14 cellular contexts compared by ENCODE assay signal in genomic region chr16:23518435-23518891, GRCh38. TPM values are rescaled to one million over a fixed set of nuclear protein-coding genes. Genes with fewer than 3 reads are reported as not detected.
DNase-seq lines count a peak whose midpoint lies in the region; ATAC-seq and TF ChIP-seq lines count a peak whose summit lies in the region.
"Had no signal": no experiment of that assay in that cellular context is flagged by ENCODE, and none has a peak within 500 bp of the region (broad histone marks: within the 10 kb centered on the region; RNA-seq: fewer than 3 reads in every experiment).

No MANE protein-coding gene starts in this region.

- H3K4ac ChIP-seq in IMR-90 (ENCODE audit: low read depth, low read length), result no peak overlapping the region

- BruUV-seq in IMR-90 (replicated peaks; lab: Mats Ljungman, UMichigan) (no TSS peak), MCF 10A (replicated peaks; lab: Mats Ljungman, UMichigan) (no TSS peak)

- H2BK5ac ChIP-seq in IMR-90 (ENCODE audit: low read depth, low read length, poor library complexity, severe bottlenecking), result no peak overlapping the region

- TF ChIP-seq POLR2A in IMR-90 (IDR thresholded peaks at IDR 0.05; ENCODE audit: low read depth, low read length), result no peak

- peaks cover 46% of the 10 kb centered on the region for H3K4me1 Mint-ChIP-seq in activated naive CD8-positive, alpha-beta T cell treated with anti-CD3 and anti-CD28 coated beads, Interleukin-2, amount 10 ng/mL, durations not matched to agents 7 days and 5 days
- peaks cover 25% of the 10 kb centered on the region for H3K4me1 Mint-ChIP-seq in activated naive CD8-positive, alpha-beta T cell treated with anti-CD3 and anti-CD28 coated beads for 36 hours
- H3K4me1 Mint-ChIP-seq in activated B cell treated with CpG ODN at 0.5 μM for 24 hours, result peaks cover 68% of the 10 kb centered on the region
- no peaks in the 10 kb centered on the region for H3K4me1 Mint-ChIP-seq in MCF 10A (ENCODE audit: insufficient read depth, unreplicated experiment)

- CTCF ChIA-PET in IMR-90 (lab: Yijun Ruan, JAX), result interaction anchor here (0.6 kb wide), 1 partner anchor 91 kb away, joined by 4 read pairs; no protein-coding TSS in a partner anchor
- CTCF ChIA-PET in activated B cell treated with CpG ODN at 0.5 μM for 24 hours (lab: Charles Lee), result interaction anchor here (1.7 to 2.5 kb wide), 2 partner anchors 11 to 13 kb away, joined by 9 to 11 read pairs; no protein-coding TSS in a partner anchor
- CTCF ChIA-PET in MCF 10A (lab: Yijun Ruan, JAX), result interaction anchor here (0.6 to 1.1 kb wide), 5 partner anchors 9 to 776 kb away, joined by 3 read pairs; no protein-coding TSS in a partner anchor

- no peak overlapping the region for H2AK5ac ChIP-seq in IMR-90 (ENCODE audit: low read depth, low read length)

- no peaks in the 10 kb centered on the region for H3K4me1 ChIP-seq in IMR-90 (ENCODE audit: control insufficient read depth, insufficient read depth, low read length)
- H3K4me1 ChIP-seq: esophagus squamous epithelium, Peyer's patch had no signal

- no peak overlapping the region for H3K23ac ChIP-seq in IMR-90 (ENCODE audit: low read depth, low read length)

- intact Hi-C loops in IMR-90 (cut with micrococcal nuclease), result no loop called here
- intact Hi-C loops in activated B cell treated with CpG ODN at 0.5 μM for 24 hours (cut with micrococcal nuclease), result loop anchor here (1.0 to 5.0 kb wide), 4 partner anchors 9 to 122 kb away; partner anchors contain the start of genes DCTN5 and PALB2
- intact Hi-C loops in MCF 10A (cut with micrococcal nuclease), result no loop called here

- no peak overlapping the region for H3K56ac ChIP-seq in IMR-90 (ENCODE audit: extremely low read depth, insufficient read depth, low read length)

- H4K5ac ChIP-seq in IMR-90 (ENCODE audit: low read depth, low read length), result no peak overlapping the region

- in situ Hi-C loops in IMR-90 (cut with MboI; ENCODE audit: low sequenced_read_pairs), result no loop called here

- H3K79me1 ChIP-seq in IMR-90 (ENCODE audit: low read depth in 1 of 2, low read length in 2 of 2), result 0 out of 4 replicates have a peak, but pooled peaks cover 0 to 2% of the 10 kb centered on the region in 2 experiments

- H3K27ac Mint-ChIP-seq in activated naive CD8-positive, alpha-beta T cell treated with anti-CD3 and anti-CD28 coated beads, Interleukin-2, amount 10 ng/mL, durations not matched to agents 7 days and 5 days, result peak overlapping the region; percentile 56
- H3K27ac Mint-ChIP-seq in activated naive CD8-positive, alpha-beta T cell treated with anti-CD3 and anti-CD28 coated beads for 36 hours, result no peak overlapping the region
- H3K27ac Mint-ChIP-seq in activated B cell treated with CpG ODN at 0.5 μM for 24 hours (peak overlapping the region; percentile 86), MCF 10A (ENCODE audit: low read depth, unreplicated experiment) (no peak overlapping the region)

- no peaks in the 10 kb centered on the region for H3K27me3 Mint-ChIP-seq in activated naive CD8-positive, alpha-beta T cell treated with anti-CD3 and anti-CD28 coated beads, Interleukin-2, amount 10 ng/mL, durations not matched to agents 7 days and 5 days
- H3K27me3 Mint-ChIP-seq in activated naive CD8-positive, alpha-beta T cell treated with anti-CD3 and anti-CD28 coated beads for 36 hours, result no peaks in the 10 kb centered on the region
- H3K27me3 Mint-ChIP-seq in activated B cell treated with CpG ODN at 0.5 μM for 24 hours, result no peaks in the 10 kb centered on the region
- H3K27me3 Mint-ChIP-seq in MCF 10A (ENCODE audit: insufficient read depth, unreplicated experiment), result no peaks in the 10 kb centered on the region

- no peak overlapping the region for H2AK9ac ChIP-seq in IMR-90 (replicated peaks; ENCODE audit: low read depth, low read length, poor library complexity)

- H4K8ac ChIP-seq in IMR-90 (ENCODE audit: low read depth in 2 of 2, low read length in 2 of 2), result no peak overlapping the region

- POLR2A ChIA-PET in activated naive CD8-positive, alpha-beta T cell treated with anti-CD3 and anti-CD28 coated beads, Interleukin-2, amount 10 ng/mL, durations not matched to agents 7 days and 5 days (lab: Charles Lee), result interaction anchor here (7.4 kb wide), 1 partner anchor 39 kb away, joined by 30 read pairs; the partner anchor contains the start of genes EARS2 and UBFD1
- POLR2A ChIA-PET in IMR-90 (lab: Charles Lee; ENCODE audit: unreplicated experiment) (no interaction called here), activated B cell treated with CpG ODN at 0.5 μM for 24 hours (lab: Charles Lee) (interaction anchor here (0.5 to 8.8 kb wide), 5 partner anchors 11 to 43 kb away, joined by 5 to 209 read pairs (median 6); partner anchors contain the start of genes EARS2, GGA2 and UBFD1), MCF 10A (lab: Yijun Ruan, JAX) (no interaction called here)

- DNase-seq in activated naive CD8-positive, alpha-beta T cell treated with anti-CD3 and anti-CD28 coated beads, Interleukin-2, amount 10 ng/mL, durations not matched to agents 7 days and 5 days, result no peak
- no peak for DNase-seq in activated naive CD8-positive, alpha-beta T cell treated with anti-CD3 and anti-CD28 coated beads for 36 hours
- DNase-seq in IMR-90 (peak; percentile 32), activated B cell treated with CpG ODN at 0.5 μM for 24 hours (no peak), MCF 10A (ENCODE audit: unreplicated experiment) (no peak), NCI-H446 treated with DMSO at 0.1 percent for 48 hours (lab: John Stamatoyannopoulos, UW) (no peak), HK-2 (ENCODE audit: unreplicated experiment) (no peak)
- DNase-seq: activated CD4-positive, alpha-beta T cell treated with anti-CD3 and anti-CD28 coated beads for 48 hours; amniotic stem cell; esophagus squamous epithelium; posterior cingulate gyrus had no signal

- no peak overlapping the region for H3K14ac ChIP-seq in IMR-90 (replicated peaks; ENCODE audit: low read depth, low read length)

- no peaks in the 10 kb centered on the region for H3K27me3 ChIP-seq in IMR-90 (ENCODE audit: control insufficient read depth, insufficient read depth, low read length)
- H3K27me3 ChIP-seq: esophagus squamous epithelium, Peyer's patch had no signal

- H3K9ac ChIP-seq in IMR-90 (ENCODE audit: low read depth, low read length), result no peak overlapping the region
- H3K9ac ChIP-seq: KMS-11 had no signal

- H3K4me3 Mint-ChIP-seq in activated naive CD8-positive, alpha-beta T cell treated with anti-CD3 and anti-CD28 coated beads, Interleukin-2, amount 10 ng/mL, durations not matched to agents 7 days and 5 days, result peak overlapping the region; percentile 33
- no peak overlapping the region for H3K4me3 Mint-ChIP-seq in activated naive CD8-positive, alpha-beta T cell treated with anti-CD3 and anti-CD28 coated beads for 36 hours
- peak overlapping the region; percentile 64 for H3K4me3 Mint-ChIP-seq in activated B cell treated with CpG ODN at 0.5 μM for 24 hours
- no peak overlapping the region for H3K4me3 Mint-ChIP-seq in MCF 10A (ENCODE audit: unreplicated experiment)

- no peak for ATAC-seq in activated naive CD8-positive, alpha-beta T cell treated with anti-CD3 and anti-CD28 coated beads, Interleukin-2, amount 10 ng/mL, durations not matched to agents 7 days and 5 days (ENCODE audit: low read depth)
- no peak for ATAC-seq in IMR-90 (ENCODE audit: low read depth)
- ATAC-seq in activated B cell treated with CpG ODN at 0.5 μM for 24 hours (ENCODE audit: low read depth), result peak; percentile 59
- no peak for ATAC-seq in GM18519 (IDR thresholded peaks at IDR 0.05; ENCODE audit: low FRiP score, unreplicated experiment)

- TF ChIP-seq RAD21 in IMR-90 (IDR thresholded peaks at IDR 0.05; ENCODE audit: low read length), result no peak

- no peak overlapping the region for H3K18ac ChIP-seq in IMR-90 (ENCODE audit: low read depth, low read length)

- H2AFZ ChIP-seq in IMR-90 (replicated peaks; ENCODE audit: low read length, poor library complexity), result no peak overlapping the region

- no peak overlapping the region for H3K4me3 ChIP-seq in IMR-90 (ENCODE audit: insufficient read depth, low read depth, low read length)
- H3K4me3 ChIP-seq: esophagus squamous epithelium, Peyer's patch had no signal

- no peaks in the 10 kb centered on the region for H3K9me3 ChIP-seq in IMR-90 (ENCODE audit: control insufficient read depth, insufficient read depth, low read length)
- H3K9me3 ChIP-seq: esophagus squamous epithelium, Peyer's patch had no signal

- no peak overlapping the region for H2BK20ac ChIP-seq in IMR-90 (ENCODE audit: low read depth, low read length)

- H3K36me3 Mint-ChIP-seq in activated naive CD8-positive, alpha-beta T cell treated with anti-CD3 and anti-CD28 coated beads, Interleukin-2, amount 10 ng/mL, durations not matched to agents 7 days and 5 days, result peaks cover 23% of the 10 kb centered on the region
- peaks cover 46% of the 10 kb centered on the region for H3K36me3 Mint-ChIP-seq in activated naive CD8-positive, alpha-beta T cell treated with anti-CD3 and anti-CD28 coated beads for 36 hours
- H3K36me3 Mint-ChIP-seq in activated B cell treated with CpG ODN at 0.5 μM for 24 hours (ENCODE audit: low read depth), result peaks cover 19% of the 10 kb centered on the region
- peaks cover 60% of the 10 kb centered on the region for H3K36me3 Mint-ChIP-seq in MCF 10A (ENCODE audit: insufficient read depth, unreplicated experiment)

- no peak overlapping the region for H3K4me2 ChIP-seq in IMR-90 (ENCODE audit: low read depth, low read length)
- H3K4me2 ChIP-seq: KMS-11 had no signal

- no CpG with 5 or more reads among the region's 3 CpGs for WGBS in IMR-90 (ENCODE audit: extremely low coverage in 2 of 2, insufficient read length in 1 of 2), 2 experiments

- no peak overlapping the region for H2BK15ac ChIP-seq in IMR-90 (ENCODE audit: low read depth, low read length)

- no peak overlapping the region for H2BK120ac ChIP-seq in IMR-90 (ENCODE audit: low read depth, low read length)

- 0 out of 2 replicates have a peak, but pooled peaks cover 7% of the 10 kb centered on the region for H3K9me1 ChIP-seq in IMR-90 (ENCODE audit: insufficient read depth, low read length)

- TF ChIP-seq CTCF in IMR-90 (conservative IDR thresholded peaks at IDR 0.05; ENCODE audit: low read depth, low read length) (no peak), activated B cell treated with CpG ODN at 0.5 μM for 24 hours (IDR thresholded peaks at IDR 0.05) (no peak), MCF 10A (IDR thresholded peaks at IDR 0.05; ENCODE audit: unreplicated experiment) (no peak)

- no peaks in the 10 kb centered on the region for H4K20me1 ChIP-seq in IMR-90 (ENCODE audit: insufficient read depth, low read length)

- no peak overlapping the region for H3K27ac ChIP-seq in IMR-90 (ENCODE audit: insufficient read depth, low read length)
- H3K27ac ChIP-seq: KMS-11 had no signal

- peaks cover 28% of the 10 kb centered on the region for H3K36me3 ChIP-seq in IMR-90 (ENCODE audit: control insufficient read depth, insufficient read depth, low read length)

- no peaks in the 10 kb centered on the region for H3K9me3 Mint-ChIP-seq in activated naive CD8-positive, alpha-beta T cell treated with anti-CD3 and anti-CD28 coated beads, Interleukin-2, amount 10 ng/mL, durations not matched to agents 7 days and 5 days
- no peaks in the 10 kb centered on the region for H3K9me3 Mint-ChIP-seq in activated naive CD8-positive, alpha-beta T cell treated with anti-CD3 and anti-CD28 coated beads for 36 hours
- H3K9me3 Mint-ChIP-seq in activated B cell treated with CpG ODN at 0.5 μM for 24 hours (no peaks in the 10 kb centered on the region), MCF 10A (ENCODE audit: unreplicated experiment) (no peaks in the 10 kb centered on the region)

- H4K91ac ChIP-seq in IMR-90 (ENCODE audit: insufficient read depth, low read depth, low read length), result no peak overlapping the region

- dilution Hi-C loops in IMR-90 (cut with HindIII; ENCODE audit: low sequenced_read_pairs, unreplicated experiment), result no loop called here

RNA-seq across cellular contexts. Expression of gene GGA2, which starts 8.2 kb away (rescaled TPM):
- total RNA-seq in activated naive CD8-positive, alpha-beta T cell treated with anti-CD3 and anti-CD28 coated beads, Interleukin-2, amount 10 ng/mL, durations not matched to agents 7 days and 5 days, result 100 to 1,000 TPM; 125 to 137 TPM
- total RNA-seq in activated naive CD8-positive, alpha-beta T cell treated with anti-CD3 and anti-CD28 coated beads for 36 hours, result 10 to 100 TPM; 70.9 to 80.9 TPM
- 16.5 and 23.9 TPM in 2 replicates for total RNA-seq in IMR-90 (2012; rRNA removed)
- 24.6 and 30.1 TPM in 2 replicates for polyA plus RNA-seq in IMR-90 (2012; rRNA removed)
- polyA plus RNA-seq in IMR-90 (2012; cell fraction: cytosol; rRNA removed), result 10.5 and 11.2 TPM in 2 replicates
- 35.3 and 69.6 TPM in 2 replicates for polyA plus RNA-seq in IMR-90 (2012; cell fraction: nucleus; rRNA removed; ENCODE audit: low replicate concordance)
- total RNA-seq in activated B cell treated with CpG ODN at 0.5 μM for 24 hours, result 264 and 281 TPM in 2 replicates
- total RNA-seq in MCF 10A (2022), result 22.2 and 40.9 TPM in 2 replicates

RNA-seq across cellular contexts. Expression of gene EARS2, which starts 38.7 kb away (rescaled TPM):
- total RNA-seq in activated naive CD8-positive, alpha-beta T cell treated with anti-CD3 and anti-CD28 coated beads, Interleukin-2, amount 10 ng/mL, durations not matched to agents 7 days and 5 days, result 10 to 100 TPM; 11.0 to 11.2 TPM
- total RNA-seq in activated naive CD8-positive, alpha-beta T cell treated with anti-CD3 and anti-CD28 coated beads for 36 hours, result 10 to 100 TPM; 25.2 to 30.4 TPM
- total RNA-seq in IMR-90 (2012; rRNA removed) (23.3 and 28.1 TPM in 2 replicates), activated B cell treated with CpG ODN at 0.5 μM for 24 hours (24.9 and 27.5 TPM in 2 replicates), MCF 10A (2022) (24.4 and 32.8 TPM in 2 replicates)
- 37.7 and 37.8 TPM in 2 replicates for polyA plus RNA-seq in IMR-90 (2012; rRNA removed)
- polyA plus RNA-seq in IMR-90 (2012; cell fraction: cytosol; rRNA removed), result 11.8 and 19.7 TPM in 2 replicates
- polyA plus RNA-seq in IMR-90 (2012; cell fraction: nucleus; rRNA removed; ENCODE audit: low replicate concordance), result 32.3 and 45.8 TPM in 2 replicates

RNA-seq across cellular contexts. Expression of gene UBFD1, which starts 39.1 kb away (rescaled TPM):
- total RNA-seq in activated naive CD8-positive, alpha-beta T cell treated with anti-CD3 and anti-CD28 coated beads, Interleukin-2, amount 10 ng/mL, durations not matched to agents 7 days and 5 days, result 10 to 100 TPM; 43.3 to 44.6 TPM
- 10 to 100 TPM; 60.4 to 62.7 TPM for total RNA-seq in activated naive CD8-positive, alpha-beta T cell treated with anti-CD3 and anti-CD28 coated beads for 36 hours
- total RNA-seq in IMR-90 (2012; rRNA removed), result 39.3 and 48.9 TPM in 2 replicates
- polyA plus RNA-seq in IMR-90 (2012; rRNA removed), result 48.4 and 55.0 TPM in 2 replicates
- polyA plus RNA-seq in IMR-90 (2012; cell fraction: cytosol; rRNA removed), result 29.3 and 70.8 TPM in 2 replicates
- polyA plus RNA-seq in IMR-90 (2012; cell fraction: nucleus; rRNA removed; ENCODE audit: low replicate concordance), result 68.5 and 100.0 TPM in 2 replicates
- total RNA-seq in activated B cell treated with CpG ODN at 0.5 μM for 24 hours, result 47.9 and 52.2 TPM in 2 replicates
- 49.1 and 50.8 TPM in 2 replicates for total RNA-seq in MCF 10A (2022)

Comparison
In these comparisons a context has a peak if more than half of its experiments do, and no peak if none do; other contexts are left out.
1. H3K27ac Mint-ChIP-seq: peak in activated naive CD8-positive, alpha-beta T cell treated with anti-CD3 and anti-CD28 coated beads, Interleukin-2, amount 10 ng/mL, durations not matched to agents 7 days and 5 days (single experiment) and activated B cell treated with CpG ODN at 0.5 μM for 24 hours (single experiment); none in activated naive CD8-positive, alpha-beta T cell treated with anti-CD3 and anti-CD28 coated beads for 36 hours (single experiment) and MCF 10A (single experiment).
2. H3K4me3 Mint-ChIP-seq: peak in activated naive CD8-positive, alpha-beta T cell treated with anti-CD3 and anti-CD28 coated beads, Interleukin-2, amount 10 ng/mL, durations not matched to agents 7 days and 5 days (single experiment) and activated B cell treated with CpG ODN at 0.5 μM for 24 hours (single experiment); none in activated naive CD8-positive, alpha-beta T cell treated with anti-CD3 and anti-CD28 coated beads for 36 hours (single experiment) and MCF 10A (single experiment).
3. POLR2A ChIA-PET loops: an anchor here in activated naive CD8-positive, alpha-beta T cell treated with anti-CD3 and anti-CD28 coated beads, Interleukin-2, amount 10 ng/mL, durations not matched to agents 7 days and 5 days (7.4 kb wide) and activated B cell treated with CpG ODN at 0.5 μM for 24 hours (0.5 to 8.8 kb wide); none called in IMR-90 and MCF 10A.